ENCODE assay signal across 8 cellular contexts in the genomic region with DNA sequence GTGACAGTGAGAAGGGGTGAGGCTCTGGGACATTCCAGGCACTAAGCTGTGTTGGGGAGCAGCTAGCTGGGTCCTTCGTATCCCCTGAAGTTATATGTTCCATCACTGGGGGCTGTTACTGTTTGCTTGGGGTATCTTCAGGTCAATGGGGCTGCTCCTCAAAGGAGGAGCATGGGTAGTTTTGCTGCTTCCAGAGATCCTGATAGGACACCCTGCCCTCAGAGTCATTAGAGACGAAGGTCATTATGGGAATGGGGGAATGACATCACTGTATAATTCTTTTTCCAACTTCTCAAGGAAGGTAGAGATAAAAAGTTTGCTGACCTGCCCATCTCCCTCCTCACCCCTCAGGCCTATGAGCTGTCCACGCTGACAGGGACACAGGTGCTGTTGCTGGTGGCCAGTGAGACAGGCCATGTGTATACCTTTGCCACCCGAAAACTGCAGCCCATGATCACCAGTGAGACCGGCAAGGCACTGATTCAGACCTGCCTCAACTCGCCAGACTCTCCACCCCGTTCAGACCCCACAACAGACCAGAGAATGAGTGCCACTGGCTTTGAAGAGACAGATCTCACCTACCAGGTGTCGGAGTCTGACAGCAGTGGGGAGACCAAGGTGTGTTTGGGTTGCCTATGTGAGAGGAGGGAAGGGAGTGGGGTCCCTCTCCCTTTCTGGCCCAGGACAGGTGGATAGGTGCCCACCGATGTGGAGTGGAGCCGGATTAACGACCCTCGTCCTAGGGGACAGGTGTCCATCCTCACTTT. TPM values are rescaled to one million over a fixed set of nuclear protein-coding genes. Genes with fewer than 3 reads are reported as not detected.
DNase-seq lines count a peak whose midpoint lies in the region; ATAC-seq lines count a peak whose summit lies in the region.

No MANE protein-coding gene starts in this region.

- H3K4me3 ChIP-seq in adipocyte (ENCODE audit: low read length) (peak overlapping the region; percentile 87), thymus (ENCODE audit: low read length) (peak overlapping the region; percentile 50)

- H3K9me3 ChIP-seq in adipocyte (ENCODE audit: control insufficient read depth, low read length) (no peaks in the 10 kb centered on the region), thymus (ENCODE audit: control insufficient read depth) (no peaks in the 10 kb centered on the region)

- 95% methylated on average over 12 of the region's 12 CpGs for WGBS in thymus

- peaks cover 50% of the 10 kb centered on the region for H3K4me1 Mint-ChIP-seq in activated T-cell treated with anti-CD3 and anti-CD28 coated beads, Interleukin-2, amount 50 U/mL, for 24 hours (ENCODE audit: low read depth)

- no peaks in the 10 kb centered on the region for H3K27me3 ChIP-seq in adipocyte (replicated peaks; ENCODE audit: control insufficient read depth, insufficient read depth, low read length)
- no peaks in the 10 kb centered on the region for H3K27me3 ChIP-seq in layer of hippocampus (ENCODE audit: control insufficient read depth, insufficient read depth, low read length)
- H3K27me3 ChIP-seq in thymus (ENCODE audit: control insufficient read depth, insufficient read depth), result no peaks in the 10 kb centered on the region

- H3K9me3 Mint-ChIP-seq in activated T-cell treated with anti-CD3 and anti-CD28 coated beads, Interleukin-2, amount 50 U/mL, for 24 hours, result no peaks in the 10 kb centered on the region

- H3K4me1 ChIP-seq in adipocyte (ENCODE audit: control insufficient read depth, insufficient read depth, low read length) (peaks cover 43% of the 10 kb centered on the region), thymus (ENCODE audit: control insufficient read depth, insufficient read depth, low read length) (peaks cover 25% of the 10 kb centered on the region)

- peaks cover 28% of the 10 kb centered on the region for H3K36me3 ChIP-seq in adipocyte (ENCODE audit: control insufficient read depth, insufficient read depth, low read length, severe bottlenecking)
- H3K36me3 ChIP-seq in thymus (ENCODE audit: control insufficient read depth, insufficient read depth), result peaks cover 24% of the 10 kb centered on the region

- no peaks in the 10 kb centered on the region for H3K27me3 Mint-ChIP-seq in activated T-cell treated with anti-CD3 and anti-CD28 coated beads, Interleukin-2, amount 50 U/mL, for 24 hours

- DNase-seq in activated T-cell treated with anti-CD3 and anti-CD28 coated beads, Interleukin-2, amount 50 U/mL, for 24 hours, result no peak
- DNase-seq in activated T-cell treated with anti-CD3 and anti-CD28 coated beads, Interleukin-2, amount 50 U/mL, for 48 hours, result no peak
- DNase-seq in adipocyte (ENCODE audit: low read depth), result no peak
- DNase-seq in Kasumi-1 (lab: John Stamatoyannopoulos, UW), result no peak
- DNase-seq in DMS 273 (lab: John Stamatoyannopoulos, UW; ENCODE audit: unreplicated experiment), result no peak

- peak overlapping the region; percentile 88 for H3K27ac Mint-ChIP-seq in activated T-cell treated with anti-CD3 and anti-CD28 coated beads, Interleukin-2, amount 50 U/mL, for 24 hours

- peak overlapping the region; percentile 90 for H3K4me3 Mint-ChIP-seq in activated T-cell treated with anti-CD3 and anti-CD28 coated beads, Interleukin-2, amount 50 U/mL, for 24 hours

- peak overlapping the region; percentile 95 for H3K9ac ChIP-seq in adipocyte (ENCODE audit: low read length)

- H3K27ac ChIP-seq in layer of hippocampus (ENCODE audit: low read depth, low read length) (peak overlapping the region; percentile 94), thymus (ENCODE audit: low read depth) (peak overlapping the region; percentile 75)

- peaks cover 62% of the 10 kb centered on the region for H3K36me3 Mint-ChIP-seq in activated T-cell treated with anti-CD3 and anti-CD28 coated beads, Interleukin-2, amount 50 U/mL, for 24 hours (ENCODE audit: low read depth)

- no peak for ATAC-seq in GM18870 (IDR thresholded peaks at IDR 0.05; ENCODE audit: unreplicated experiment)

RNA-seq across cellular contexts. Expression of a gene that starts 2.6 kb away (rescaled TPM):
- 25.5 TPM for polyA plus RNA-seq in thymus

RNA-seq across cellular contexts. Expression of a gene that starts 8.3 kb away (rescaled TPM):
- 119 TPM for polyA plus RNA-seq in thymus

RNA-seq across cellular contexts. Expression of a gene that starts 55.6 kb away (rescaled TPM):
- 46.7 TPM for polyA plus RNA-seq in thymus
